8 cellular contexts compared by ENCODE assay signal in the genomic region with DNA sequence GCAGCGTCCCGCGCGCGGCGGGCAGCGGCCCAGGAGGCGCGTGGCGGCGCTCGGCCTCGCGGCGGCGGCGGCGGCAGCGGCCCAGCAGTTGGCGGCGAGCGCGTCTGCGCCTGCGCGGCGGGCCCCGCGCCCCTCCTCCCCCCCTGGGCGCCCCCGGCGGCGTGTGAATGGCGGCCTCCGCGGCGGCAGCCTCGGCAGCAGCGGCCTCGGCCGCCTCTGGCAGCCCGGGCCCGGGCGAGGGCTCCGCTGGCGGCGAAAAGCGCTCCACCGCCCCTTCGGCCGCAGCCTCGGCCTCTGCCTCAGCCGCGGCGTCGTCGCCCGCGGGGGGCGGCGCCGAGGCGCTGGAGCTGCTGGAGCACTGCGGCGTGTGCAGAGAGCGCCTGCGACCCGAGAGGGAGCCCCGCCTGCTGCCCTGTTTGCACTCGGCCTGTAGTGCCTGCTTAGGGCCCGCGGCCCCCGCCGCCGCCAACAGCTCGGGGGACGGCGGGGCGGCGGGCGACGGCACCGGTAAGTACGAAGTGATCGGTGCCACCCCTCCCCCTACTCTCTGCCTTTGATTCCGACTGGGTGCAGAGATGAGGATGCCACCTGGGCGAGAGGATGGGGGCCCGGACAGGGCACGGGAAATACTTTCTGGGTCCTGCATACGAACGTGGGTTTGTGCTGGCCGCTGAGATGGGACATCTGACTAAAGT. TPM values are rescaled to one million over a fixed set of nuclear protein-coding genes. Genes with fewer than 3 reads are reported as not detected.
DNase-seq lines count a peak whose midpoint lies in the region; ATAC-seq, FAIRE-seq and TF ChIP-seq lines count a peak whose summit lies in the region.

No MANE protein-coding gene starts in this region.

- H3K27ac ChIP-seq in GM23338 (ENCODE audit: low read depth) (peak overlapping the region; percentile 32; the same call in 1 of the 2 replicates), astrocyte (ENCODE audit: low read depth, low read length) (peak overlapping the region; percentile 89)

- peak; percentile 3; the same call in 2 of the 3 replicates for ATAC-seq in GM23338

- TF ChIP-seq CTCF in GM23338 (conservative IDR thresholded peaks at IDR 0.05; ENCODE audit: low read depth in 2 of 2), result no peak
- TF ChIP-seq CTCF in astrocyte (IDR thresholded peaks at IDR 0.05; ENCODE audit: insufficient read depth, low read depth, low read length), result no peak

- H3K4me1 Mint-ChIP-seq in GM23338 (peaks cover 22% of the 10 kb centered on the region), astrocyte (ENCODE audit: low read depth, unreplicated experiment) (peaks cover 17% of the 10 kb centered on the region), immature natural killer cell (peaks cover 33 to 37% of the 10 kb centered on the region in 2 donors)

- H3K9ac ChIP-seq in astrocyte (ENCODE audit: low read length), result peak overlapping the region; percentile 97

- H3K36me3 ChIP-seq in GM23338 (ENCODE audit: insufficient read depth), result peaks cover 31% of the 10 kb centered on the region
- H3K36me3 ChIP-seq in astrocyte (ENCODE audit: insufficient read depth, low read length), result peaks cover 29% of the 10 kb centered on the region

- H3K4me3 ChIP-seq in GM08714 (ENCODE audit: low read length) (peak overlapping the region; percentile 91), GM23338 (peak overlapping the region; percentile 99), astrocyte (ENCODE audit: insufficient read depth, low read depth, low read length) (peak overlapping the region; percentile 88)

- peaks cover 15% of the 10 kb centered on the region; the same call in 1 of the 2 replicates for H3K27me3 ChIP-seq in GM23338 (ENCODE audit: insufficient read depth)
- H3K27me3 ChIP-seq in astrocyte (ENCODE audit: insufficient read depth, low read length), result peaks cover 4% of the 10 kb centered on the region

- H3K79me2 ChIP-seq in GM23338 (replicated peaks; ENCODE audit: insufficient read depth) (peaks cover 37% of the 10 kb centered on the region), astrocyte (ENCODE audit: insufficient read depth, low read length) (peaks cover 52% of the 10 kb centered on the region)

- H3K4me3 Mint-ChIP-seq in GM23338 (peak overlapping the region; percentile 99), astrocyte (ENCODE audit: unreplicated experiment) (peak overlapping the region; percentile 98), immature natural killer cell (peak overlapping the region; percentile 90 to 98 (median 92))

- no peak for FAIRE-seq in astrocyte (lab: Jason Lieb, UNC)

- H4K20me1 ChIP-seq in GM23338 (replicated peaks; ENCODE audit: insufficient read depth) (peaks cover 44% of the 10 kb centered on the region), astrocyte (ENCODE audit: insufficient read depth, low read length) (peaks cover 51% of the 10 kb centered on the region)

- H3K9me3 Mint-ChIP-seq in GM23338 (peaks cover 5% of the 10 kb centered on the region; the same call in 2 of the 3 replicates), astrocyte (ENCODE audit: unreplicated experiment) (peaks cover 2% of the 10 kb centered on the region), immature natural killer cell (no peaks in the 10 kb centered on the region)

- H3K27me3 Mint-ChIP-seq in GM23338 (ENCODE audit: insufficient read depth, low read depth, poor library complexity), result peaks cover 39% of the 10 kb centered on the region
- peaks cover 9% of the 10 kb centered on the region for H3K27me3 Mint-ChIP-seq in astrocyte (ENCODE audit: low read depth, unreplicated experiment)
- H3K27me3 Mint-ChIP-seq in immature natural killer cell (ENCODE audit: low read depth in 3 of 3), result peaks cover 23 to 28% (median 23%) of the 10 kb centered on the region in 3 donors

- intact Hi-C loops in posterior vena cava (cut with DNase I), result no loop called here

- H2AFZ ChIP-seq in GM23338 (no peak overlapping the region), astrocyte (ENCODE audit: low read depth, low read length) (peak overlapping the region; percentile 49)

- no peaks in the 10 kb centered on the region for H3K9me2 ChIP-seq in GM23338 (ENCODE audit: insufficient read depth)

- DNase-seq in GM23338 (ENCODE audit: low spot score), result peak; percentile 49
- peak; percentile 32 for DNase-seq in M059J (ENCODE audit: low read depth)
- no peak for DNase-seq in astrocyte (ENCODE audit: low read depth)
- no peak for DNase-seq in immature natural killer cell
- peak; percentile 62 to 70 (median 63) for DNase-seq in stimulated activated CD4-positive, alpha-beta T cell treated with anti-CD3 and anti-CD28 coated beads, TNF-alpha, amount 100 ng/mL, for 4 hours (ENCODE audit: low read depth in 3 of 3)
- DNase-seq in NCI-H446 treated with DMSO at 0.1 percent for 48 hours (lab: John Stamatoyannopoulos, UW), result no peak
- no peak for DNase-seq in posterior vena cava (ENCODE audit: low spot score)

- H3F3A ChIP-seq in GM23338 (replicated peaks; ENCODE audit: low read depth), result peaks cover 51% of the 10 kb centered on the region

- no peaks in the 10 kb centered on the region for H3K9me3 ChIP-seq in astrocyte (ENCODE audit: insufficient read depth, low read depth, low read length)

- H3K36me3 Mint-ChIP-seq in GM23338 (ENCODE audit: low read depth) (peaks cover 51% of the 10 kb centered on the region), astrocyte (ENCODE audit: low read depth, unreplicated experiment) (peaks cover 14% of the 10 kb centered on the region), immature natural killer cell (peaks cover 4 to 14% (median 4%) of the 10 kb centered on the region in 3 donors)

- H3K4me2 ChIP-seq in GM23338 (peak overlapping the region; percentile 98), astrocyte (ENCODE audit: low read length) (peak overlapping the region; percentile 98)

- peak overlapping the region; percentile 100 for H3K27ac Mint-ChIP-seq in GM23338
- peak overlapping the region; percentile 92 for H3K27ac Mint-ChIP-seq in astrocyte (ENCODE audit: unreplicated experiment)
- H3K27ac Mint-ChIP-seq in immature natural killer cell, result peak overlapping the region; percentile 84 to 98 (median 90)

- H3K4me1 ChIP-seq in GM23338 (ENCODE audit: insufficient read depth) (peaks cover 8% of the 10 kb centered on the region; the same call in 1 of the 2 replicates), astrocyte (ENCODE audit: insufficient read depth, low read length) (peaks cover 16% of the 10 kb centered on the region)

TF ChIP-seq in GM23338, 12 proteins besides CTCF, POLR2A, EP300 and RAD21:
- TF ChIP-seq NANOG (IDR thresholded peaks at IDR 0.05; ENCODE audit: borderline replicate concordance), result no peak
- no peak for TF ChIP-seq EZH2phosphoT487 (IDR thresholded peaks at IDR 0.05; ENCODE audit: unreplicated experiment)
- no peak for TF ChIP-seq STAT1 (IDR thresholded peaks at IDR 0.05; ENCODE audit: unreplicated experiment)
- no peak for TF ChIP-seq CREB1 (CRISPR knock-in tag; IDR thresholded peaks at IDR 0.05; ENCODE audit: low read depth)
- no peak for TF ChIP-seq ZNF331 (CRISPR knock-in tag; IDR thresholded peaks at IDR 0.05; ENCODE audit: low read depth)
- TF ChIP-seq POLR2AphosphoS5 (IDR thresholded peaks at IDR 0.05; ENCODE audit: low read depth), result no peak; the same call in 1 of the 2 replicates
- no peak for TF ChIP-seq EZH2 (IDR thresholded peaks at IDR 0.05; ENCODE audit: low read depth, unreplicated experiment)
- TF ChIP-seq JUNB (IDR thresholded peaks at IDR 0.05; ENCODE audit: unreplicated experiment), result no peak

RNA-seq across cellular contexts. Expression of gene TRIM28, which starts 0.9 kb away (rescaled TPM):
- 1,208 and 1,430 TPM in 2 replicates for total RNA-seq in GM23338 (2014; rRNA removed; shearing (Covaris generic))
- polyA plus RNA-seq in GM23338 (2016; fragmentation: Nextera tagmentation; extraction: Ambion mirVana) (920 and 1,022 TPM in 2 replicates), immature natural killer cell (10 to 100 TPM; 34.3 to 36.3 (median 35.7) TPM)
- 262 and 359 TPM in 2 replicates for total RNA-seq in M059J (2014; rRNA removed; shearing (Covaris generic))
- total RNA-seq in astrocyte (339 and 351 TPM in 2 replicates), posterior vena cava (100 to 1,000 TPM; 159 to 168 TPM)

RNA-seq across cellular contexts. Expression of gene CHMP2A, which starts 10.2 kb away (rescaled TPM):
- total RNA-seq in GM23338 (2014; rRNA removed; shearing (Covaris generic)), result 78.6 and 92.2 TPM in 2 replicates
- polyA plus RNA-seq in GM23338 (2016; fragmentation: Nextera tagmentation; extraction: Ambion mirVana) (143 and 145 TPM in 2 replicates), immature natural killer cell (100 to 1,000 TPM; 210 to 265 (median 231) TPM)
- total RNA-seq in M059J (2014; rRNA removed; shearing (Covaris generic)), result 136 and 147 TPM in 2 replicates
- total RNA-seq in astrocyte (71.3 and 80.0 TPM in 2 replicates), posterior vena cava (100 to 1,000 TPM in 1 of 2 donors, 10 to 100 TPM in 1; 96.9 to 103 TPM)

RNA-seq across cellular contexts. Expression of gene UBE2M, which starts 13.7 kb away (rescaled TPM):
- total RNA-seq in GM23338 (2014; rRNA removed; shearing (Covaris generic)), result 43.7 and 64.5 TPM in 2 replicates
- polyA plus RNA-seq in GM23338 (2016; fragmentation: Nextera tagmentation; extraction: Ambion mirVana), result 27.6 and 39.8 TPM in 2 replicates
- 99.7 and 113 TPM in 2 replicates for total RNA-seq in M059J (2014; rRNA removed; shearing (Covaris generic))
- total RNA-seq in astrocyte, result 106 and 113 TPM in 2 replicates
- polyA plus RNA-seq in immature natural killer cell, result 10 to 100 TPM; 10.8 to 18.5 (median 15.5) TPM
- total RNA-seq in posterior vena cava, result 10 to 100 TPM; 53.3 to 60.0 TPM

RNA-seq across cellular contexts. Expression of gene ZBTB45, which starts 25.1 kb away (rescaled TPM):
- total RNA-seq in GM23338 (2014; rRNA removed; shearing (Covaris generic)), result 9.0 and 10.4 TPM in 2 replicates
- polyA plus RNA-seq in GM23338 (2016; fragmentation: Nextera tagmentation; extraction: Ambion mirVana) (8.5 and 9.5 TPM in 2 replicates), immature natural killer cell (1 to 10 TPM; 2.8 to 7.2 (median 3.4) TPM)
- total RNA-seq in M059J (2014; rRNA removed; shearing (Covaris generic)), result 5.8 and 9.7 TPM in 2 replicates
- total RNA-seq in astrocyte (16.2 and 16.3 TPM in 2 replicates), posterior vena cava (10 to 100 TPM; 11.8 to 12.1 TPM)

RNA-seq across cellular contexts. Expression of gene MZF1, which starts 28.4 kb away (rescaled TPM):
- 17.8 and 21.8 TPM in 2 replicates for total RNA-seq in GM23338 (2014; rRNA removed; shearing (Covaris generic))
- 10.2 and 10.8 TPM in 2 replicates for polyA plus RNA-seq in GM23338 (2016; fragmentation: Nextera tagmentation; extraction: Ambion mirVana)
- 5.9 and 10.3 TPM in 2 replicates for total RNA-seq in M059J (2014; rRNA removed; shearing (Covaris generic))
- 14.7 and 17.4 TPM in 2 replicates for total RNA-seq in astrocyte
- polyA plus RNA-seq in immature natural killer cell, result 10 to 100 TPM in 1 of 3 donors, 1 to 10 TPM in 2; 3.2 to 10.4 (median 7.1) TPM
- 10 to 100 TPM; 10.0 to 14.0 TPM for total RNA-seq in posterior vena cava

Comparison
In these comparisons a context has a peak if more than half of its experiments do, and no peak if none do; other contexts are left out.
1. DNase-seq: peak in GM23338 (single experiment), M059J (single experiment) and stimulated activated CD4-positive, alpha-beta T cell treated with anti-CD3 and anti-CD28 coated beads, TNF-alpha, amount 100 ng/mL, for 4 hours (3 of 3); none in astrocyte (single experiment), immature natural killer cell (0 of 3), NCI-H446 treated with DMSO at 0.1 percent for 48 hours (single experiment) and posterior vena cava (single experiment).
2. Peak in every context shown above with its lines, with median percentiles within 50 percentile points of each other: H3K4me3 ChIP-seq, H3K27ac Mint-ChIP-seq and H3K4me3 Mint-ChIP-seq.